Comparison of ENCODE assay signal across 1 cellular context in genomic region chr10:31603245-31604087, GRCh38.
TF ChIP-seq lines count a peak whose summit lies in the region.

No MANE protein-coding gene starts in this region.

TF ChIP-seq in K562, 482 proteins besides CTCF, POLR2A, EP300 and RAD21 (continued from another document and continues in another):
- TF ChIP-seq ZNF311 (CRISPR knock-in tag; IDR thresholded peaks at IDR 0.05), result no peak
- TF ChIP-seq GABPB1 (CRISPR knock-in tag; IDR thresholded peaks at IDR 0.05), result peak; percentile 53; the same call in 1 of the 2 replicates
- 0 out of 2 replicates have a peak, but pooled peaks have one; percentile 48 for TF ChIP-seq RBM34 (IDR thresholded peaks at IDR 0.05; ENCODE audit: borderline replicate concordance, insufficient read depth, low read length)
- TF ChIP-seq ZSCAN29 (IDR thresholded peaks at IDR 0.05), result no peak
- no peak for TF ChIP-seq NR2C2 (CRISPR knock-in tag; IDR thresholded peaks at IDR 0.05)
- no peak for TF ChIP-seq NR2C2 (tag; IDR thresholded peaks at IDR 0.05)
- TF ChIP-seq POLR3A (IDR thresholded peaks at IDR 0.05; ENCODE audit: borderline replicate concordance, extremely low read depth, insufficient read depth, insufficient read length), result no peak
- TF ChIP-seq KLF1 (tag; IDR thresholded peaks at IDR 0.05), result peak; percentile 74
- TF ChIP-seq MNT (conservative IDR thresholded peaks at IDR 0.05), result peak in 1 of 2 experiments; percentile 27; a peak in 1 of 4 replicates
- TF ChIP-seq L3MBTL2 (IDR thresholded peaks at IDR 0.05), result peak; percentile 58; the same call in 1 of the 2 replicates
- no peak for TF ChIP-seq IFI16 (CRISPR knock-in tag; IDR thresholded peaks at IDR 0.05)
- no peak for TF ChIP-seq SRSF9 (IDR thresholded peaks at IDR 0.05; ENCODE audit: borderline replicate concordance, low read depth, low read length)
- no peak for TF ChIP-seq MLX (CRISPR knock-in tag; conservative IDR thresholded peaks at IDR 0.05)
- peak in 1 of 2 experiments; percentile 39; a peak in 1 of 4 replicates for TF ChIP-seq SRF (CRISPR knock-in tag; IDR thresholded peaks at IDR 0.05)
- no peak for TF ChIP-seq HDAC1 (IDR thresholded peaks at IDR 0.05)
- peak in 1 of 2 experiments; percentile 69 for TF ChIP-seq E2F6 (IDR thresholded peaks at IDR 0.05; ENCODE audit: borderline replicate concordance in 1 of 2, extremely low read depth in 1 of 2, insufficient read depth in 1 of 2, insufficient read length in 1 of 2, low read depth in 1 of 2, low read length in 1 of 2, poor library complexity in 1 of 2, severe bottlenecking in 1 of 2)
- TF ChIP-seq ZNF347 (CRISPR knock-in tag; IDR thresholded peaks at IDR 0.05; ENCODE audit: low read depth), result no peak
- TF ChIP-seq DIDO1 (tag; IDR thresholded peaks at IDR 0.05; ENCODE audit: low read depth), result no peak
- TF ChIP-seq MITF (IDR thresholded peaks at IDR 0.05), result no peak
- TF ChIP-seq CCNT2 (IDR thresholded peaks at IDR 0.05; ENCODE audit: borderline replicate concordance, extremely low read depth, insufficient read length, low read depth, low read length), result peak; percentile 47
- no peak for TF ChIP-seq ZNF518B (CRISPR knock-in tag; IDR thresholded peaks at IDR 0.05)
- no peak for TF ChIP-seq MXI1 (IDR thresholded peaks at IDR 0.05; ENCODE audit: low read depth, low read length)
- no peak for TF ChIP-seq ZNF766 (CRISPR knock-in tag; conservative IDR thresholded peaks at IDR 0.05)
- no peak for TF ChIP-seq CEBPB (tag; IDR thresholded peaks at IDR 0.05)
- no peak for TF ChIP-seq CHD2 (IDR thresholded peaks at IDR 0.05; ENCODE audit: low read depth, low read length)
- TF ChIP-seq ZNF512 (tag; IDR thresholded peaks at IDR 0.05), result no peak
- peak; percentile 59; the same call in 1 of the 2 replicates for TF ChIP-seq GABPA (tag; conservative IDR thresholded peaks at IDR 0.05; ENCODE audit: low read depth)
- no peak for TF ChIP-seq YBX1 (IDR thresholded peaks at IDR 0.05)
- TF ChIP-seq SREBF1 (IDR thresholded peaks at IDR 0.05; ENCODE audit: borderline replicate concordance, low read depth, low read length), result no peak
- TF ChIP-seq FIP1L1 (IDR thresholded peaks at IDR 0.05; ENCODE audit: low read depth, low read length, poor library complexity, severe bottlenecking), result peak; percentile 52
- TF ChIP-seq NR0B1 (IDR thresholded peaks at IDR 0.05; ENCODE audit: partially characterized antibody), result no peak
- no peak for TF ChIP-seq ZNF511 (CRISPR knock-in tag; IDR thresholded peaks at IDR 0.05)
- TF ChIP-seq PHF8 (IDR thresholded peaks at IDR 0.05; ENCODE audit: borderline replicate concordance, low read length), result peak; percentile 34; the same call in 1 of the 2 replicates
- TF ChIP-seq HINFP (tag; conservative IDR thresholded peaks at IDR 0.05; ENCODE audit: low read depth), result no peak
- TF ChIP-seq TEAD2 (tag; IDR thresholded peaks at IDR 0.05), result no peak
- no peak for TF ChIP-seq MCM7 (IDR thresholded peaks at IDR 0.05)
- no peak for TF ChIP-seq MBD2 (IDR thresholded peaks at IDR 0.05; ENCODE audit: borderline replicate concordance, low read depth)
- no peak for TF ChIP-seq ZNF445 (CRISPR knock-in tag; IDR thresholded peaks at IDR 0.05; ENCODE audit: low read depth)
- peak; percentile 20; the same call in 1 of the 2 replicates for TF ChIP-seq CREB1 (IDR thresholded peaks at IDR 0.05)
- no peak for TF ChIP-seq CREB1 (CRISPR knock-in tag; IDR thresholded peaks at IDR 0.05)
- no peak for TF ChIP-seq RBM14 (IDR thresholded peaks at IDR 0.05; ENCODE audit: borderline replicate concordance, insufficient read depth, low read depth, low read length)
- TF ChIP-seq CREM (IDR thresholded peaks at IDR 0.05; ENCODE audit: low read depth), result no peak
- TF ChIP-seq SAFB (IDR thresholded peaks at IDR 0.05; ENCODE audit: borderline replicate concordance, low read depth, low read length), result 0 out of 2 replicates have a peak, but pooled peaks have one; percentile 40
- TF ChIP-seq ATF7 (IDR thresholded peaks at IDR 0.05), result peak; percentile 41; the same call in 1 of the 2 replicates
- no peak for TF ChIP-seq ELF2 (CRISPR knock-in tag; IDR thresholded peaks at IDR 0.05)
- TF ChIP-seq MCM3 (IDR thresholded peaks at IDR 0.05), result no peak
- TF ChIP-seq PATZ1 (CRISPR knock-in tag; IDR thresholded peaks at IDR 0.05; ENCODE audit: borderline replicate concordance), result no peak
- TF ChIP-seq POLR2G (IDR thresholded peaks at IDR 0.05; ENCODE audit: low read depth, low read length), result peak; percentile 69
- TF ChIP-seq JUND (IDR thresholded peaks at IDR 0.05; ENCODE audit: borderline replicate concordance, low read depth, low read length), result no peak
- no peak for TF ChIP-seq JUND (tag; IDR thresholded peaks at IDR 0.05; ENCODE audit: borderline replicate concordance, low read depth, low read length)
- TF ChIP-seq ATF1 (CRISPR knock-in tag; IDR thresholded peaks at IDR 0.05), result no peak
- TF ChIP-seq ATF1 (tag; IDR thresholded peaks at IDR 0.05), result no peak
- TF ChIP-seq NCOA2 (IDR thresholded peaks at IDR 0.05; ENCODE audit: partially characterized antibody in 2 of 2), result no peak
